28 cellular contexts compared by ENCODE assay signal in the genomic region with DNA sequence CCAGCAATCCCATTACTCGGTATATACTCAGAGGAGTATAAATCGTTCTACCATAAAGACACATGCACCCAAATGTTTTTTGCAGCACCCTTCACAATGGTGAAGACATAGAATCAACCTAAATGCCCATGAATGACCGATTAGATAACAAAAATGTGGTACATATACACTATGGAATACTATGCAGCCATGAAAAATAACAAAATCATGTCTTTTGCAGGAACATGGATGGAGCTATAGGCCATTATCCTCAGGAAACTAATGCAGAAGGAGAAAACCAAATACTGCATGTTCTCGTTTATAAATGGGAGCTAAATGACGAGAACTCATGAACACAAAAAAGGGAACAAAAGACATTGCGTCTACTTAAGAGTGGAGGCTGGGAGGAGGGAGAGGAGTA.
"Had no signal": no experiment of that assay in that cellular context is flagged by ENCODE, and none has a peak within 500 bp of the region (broad histone marks: within the 10 kb centered on the region; RNA-seq: fewer than 3 reads in every experiment).

No MANE protein-coding gene starts in this region.

- DNase-seq: colonic mucosa; cortex of kidney; effector CD8-positive, alpha-beta T cell; effector memory CD8-positive, alpha-beta T cell; endodermal cell; erythroblast; esophagus squamous epithelium; foreskin fibroblast; foreskin melanocyte; gastrocnemius medialis; glutamatergic neuron; head of caudate nucleus; heart right ventricle; hippocampal formation; left cardiac atrium; left lung; left ventricle myocardium superior; lower lobe of right lung; mesendoderm; midbrain; naive thymus-derived CD4-positive, alpha-beta T cell had no signal

- H3K27ac ChIP-seq: colonic mucosa, epithelial cell of prostate, esophagus squamous epithelium, gastrocnemius medialis, left lung, lower lobe of right lung had no signal

- H3K4me1 ChIP-seq: colonic mucosa, esophagus squamous epithelium, gastrocnemius medialis, left lung, lower lobe of right lung had no signal

- H3K9me3 ChIP-seq: colonic mucosa, gastrocnemius medialis had no signal

- H3K4me1 Mint-ChIP-seq: memory B cell; naive thymus-derived CD4-positive, alpha-beta T cell had no signal

- H3K36me3 ChIP-seq: colonic mucosa, esophagus squamous epithelium, gastrocnemius medialis, heart right ventricle, left lung, lower lobe of right lung had no signal

- H3K27me3 ChIP-seq: colonic mucosa, esophagus squamous epithelium, gastrocnemius medialis, heart right ventricle, left lung had no signal

- H3K27ac Mint-ChIP-seq: dendritic cell treated with granulocyte-macrophage colony-stimulating factor and Interleukin-4, amounts not matched to agents 40 ng/mL and 50 ng/mL, for 4 days; effector memory CD8-positive, alpha-beta T cell; endodermal cell; memory B cell; naive thymus-derived CD4-positive, alpha-beta T cell had no signal

- H3K36me3 Mint-ChIP-seq: memory B cell; naive thymus-derived CD4-positive, alpha-beta T cell had no signal

- ATAC-seq: effector memory CD8-positive, alpha-beta T cell; esophagus mucosa; gastrocnemius medialis; heart right ventricle; left lung; lower lobe of right lung; naive thymus-derived CD4-positive, alpha-beta T cell had no signal

- H3K4me3 Mint-ChIP-seq: dendritic cell treated with granulocyte-macrophage colony-stimulating factor and Interleukin-4, amounts not matched to agents 40 ng/mL and 50 ng/mL, for 4 days; effector memory CD8-positive, alpha-beta T cell; endodermal cell; memory B cell; naive thymus-derived CD4-positive, alpha-beta T cell had no signal

- H3K9me3 Mint-ChIP-seq: dendritic cell treated with granulocyte-macrophage colony-stimulating factor and Interleukin-4, amounts not matched to agents 40 ng/mL and 50 ng/mL, for 4 days; effector memory CD8-positive, alpha-beta T cell had no signal

- H3K4me3 ChIP-seq: colonic mucosa, esophagus squamous epithelium, gastrocnemius medialis, heart right ventricle, left lung, lower lobe of right lung had no signal

- FAIRE-seq: endometrium, islet of Langerhans, keratinocyte had no signal
